Comparison of ENCODE assay signal across 23 cellular contexts in genomic region chr14:70943838-70944237, GRCh38. TPM values are rescaled to one million over a fixed set of nuclear protein-coding genes. Genes with fewer than 3 reads are reported as not detected.
DNase-seq lines count a peak whose midpoint lies in the region; ATAC-seq and TF ChIP-seq lines count a peak whose summit lies in the region.
"Had no signal": no experiment of that assay in that cellular context is flagged by ENCODE, and none has a peak within 500 bp of the region (broad histone marks: within the 10 kb centered on the region; RNA-seq: fewer than 3 reads in every experiment).

No MANE protein-coding gene starts in this region.

- no peak overlapping the region for H3K14ac ChIP-seq in trophoblast cell (ENCODE audit: low read length)

- H2AK5ac ChIP-seq in trophoblast cell (ENCODE audit: low read length): no peak overlapping the region

- no peak overlapping the region for H2BK5ac ChIP-seq in trophoblast cell (ENCODE audit: low read depth, low read length, poor library complexity)

- no peak overlapping the region for H3K27ac ChIP-seq in trophoblast cell (ENCODE audit: low read depth, low read length)
- H3K27ac ChIP-seq: gastrocnemius medialis, HL-60, left lung, psoas muscle, SK-N-MC, vagina had no signal

- H3K27ac Mint-ChIP-seq in activated CD4-positive, alpha-beta T cell treated with anti-CD3 and anti-CD28 coated beads, Interleukin-2, amount 10 ng/mL, durations not matched to agents 7 days and 5 days: peak overlapping the region; percentile 19
- peak overlapping the region; percentile 20 for H3K27ac Mint-ChIP-seq in activated naive CD8-positive, alpha-beta T cell treated with anti-CD3 and anti-CD28 coated beads, Interleukin-2, amount 10 ng/mL, durations not matched to agents 7 days and 5 days

- no peak overlapping the region for H4K91ac ChIP-seq in trophoblast cell (ENCODE audit: low read depth, low read length)

- H3K36me3 Mint-ChIP-seq in activated CD4-positive, alpha-beta T cell treated with anti-CD3 and anti-CD28 coated beads, Interleukin-2, amount 10 ng/mL, durations not matched to agents 7 days and 5 days (ENCODE audit: low read depth): peaks cover 87% of the 10 kb centered on the region
- H3K36me3 Mint-ChIP-seq in activated naive CD8-positive, alpha-beta T cell treated with anti-CD3 and anti-CD28 coated beads, Interleukin-2, amount 10 ng/mL, durations not matched to agents 7 days and 5 days: peaks cover 84% of the 10 kb centered on the region

- no peak overlapping the region for H2BK120ac ChIP-seq in trophoblast cell (ENCODE audit: insufficient read depth, low read length, poor library complexity)

- H4K8ac ChIP-seq in trophoblast cell (ENCODE audit: low read depth, low read length): no peak overlapping the region

- no peak overlapping the region for H3K4me2 ChIP-seq in trophoblast cell (ENCODE audit: low read length)

- H3K4ac ChIP-seq in trophoblast cell (ENCODE audit: low read depth, low read length): peak overlapping the region; percentile 1

- no peak overlapping the region for H3K4me3 ChIP-seq in NB4 (ENCODE audit: low read depth, low read length)
- no peak overlapping the region for H3K4me3 ChIP-seq in trophoblast cell (ENCODE audit: low read depth, low read length)
- H3K4me3 ChIP-seq in foreskin fibroblast (ENCODE audit: low read depth in 1 of 2, low read length in 2 of 2): no peak overlapping the region
- H3K4me3 ChIP-seq: gastrocnemius medialis, left lung, psoas muscle, SK-N-MC, vagina had no signal

- H3K27me3 Mint-ChIP-seq in activated CD4-positive, alpha-beta T cell treated with anti-CD3 and anti-CD28 coated beads, Interleukin-2, amount 10 ng/mL, durations not matched to agents 7 days and 5 days: no peaks in the 10 kb centered on the region
- no peaks in the 10 kb centered on the region for H3K27me3 Mint-ChIP-seq in activated naive CD8-positive, alpha-beta T cell treated with anti-CD3 and anti-CD28 coated beads, Interleukin-2, amount 10 ng/mL, durations not matched to agents 7 days and 5 days

- no peak for ATAC-seq in activated naive CD8-positive, alpha-beta T cell treated with anti-CD3 and anti-CD28 coated beads, Interleukin-2, amount 10 ng/mL, durations not matched to agents 7 days and 5 days (ENCODE audit: low read depth)
- ATAC-seq: gastrocnemius medialis, left lung, psoas muscle had no signal

- DNase-seq in activated CD4-positive, alpha-beta T cell treated with anti-CD3 and anti-CD28 coated beads, Interleukin-2, amount 10 ng/mL, durations not matched to agents 7 days and 5 days: no peak
- DNase-seq in activated CD4-positive, alpha-beta T cell treated with anti-CD3 and anti-CD28 coated beads, Interleukin-2, amount 50 U/mL, for 48 hours: no peak
- DNase-seq in NB4 (ENCODE audit: low read depth) (peak; percentile 19), trophoblast cell (no peak), foreskin fibroblast (no peak), GDM1 (lab: John Stamatoyannopoulos, UW) (no peak), NCI-H69 (lab: John Stamatoyannopoulos, UW) (no peak)
- DNase-seq in activated naive CD8-positive, alpha-beta T cell treated with anti-CD3 and anti-CD28 coated beads, Interleukin-2, amount 10 ng/mL, durations not matched to agents 7 days and 5 days: no peak
- DNase-seq: activated CD4-positive, alpha-beta T cell treated with anti-CD3 and anti-CD28 coated beads for 4 hours; DMS53; gastrocnemius medialis; hypothalamus; Karpas-422; left lung; NCI-H1436 treated with DMSO at 0.1 percent for 48 hours; NCI-H446 treated with DMSO at 0.1 percent for 48 hours; psoas muscle; stimulated activated CD4-positive, alpha-beta T cell treated with anti-CD3 and anti-CD28 coated beads, Interleukin-15, amount 100 ng/mL, for 24 hours; stimulated activated naive CD4-positive, alpha-beta T cell treated with Interleukin-2 at 50 U/mL for 16 hours had no signal

- H3K4me1 ChIP-seq in trophoblast cell (ENCODE audit: control insufficient read depth in 1 of 2, insufficient read depth in 2 of 2, low read length in 2 of 2): no peaks in the 10 kb centered on the region
- H3K4me1 ChIP-seq: gastrocnemius medialis, psoas muscle, vagina had no signal

- H3K9ac ChIP-seq in trophoblast cell (ENCODE audit: low read length): no peak overlapping the region

- POLR2A ChIA-PET in activated CD4-positive, alpha-beta T cell treated with anti-CD3 and anti-CD28 coated beads, Interleukin-2, amount 10 ng/mL, durations not matched to agents 7 days and 5 days (lab: Charles Lee): no interaction called here
- POLR2A ChIA-PET in activated naive CD8-positive, alpha-beta T cell treated with anti-CD3 and anti-CD28 coated beads, Interleukin-2, amount 10 ng/mL, durations not matched to agents 7 days and 5 days (lab: Charles Lee): interaction anchor here (1.0 kb wide), 1 partner anchor 37 kb away, joined by 4 read pairs; the partner anchor contains the start of gene PCNX1

- TF ChIP-seq CTCF in NB4 (IDR thresholded peaks at IDR 0.05; ENCODE audit: low read depth, low read length) (no peak), foreskin fibroblast (IDR thresholded peaks at IDR 0.05; ENCODE audit: low read depth, low read length) (no peak)

- no peaks in the 10 kb centered on the region for H3K79me1 ChIP-seq in trophoblast cell (ENCODE audit: low read length)

- no peak overlapping the region for H3K18ac ChIP-seq in trophoblast cell (ENCODE audit: low read length)

- TF ChIP-seq POLR2A in NB4 (IDR thresholded peaks at IDR 0.05; ENCODE audit: extremely low read depth, insufficient read length): no peak

- WGBS in trophoblast cell (ENCODE audit: extremely low coverage, insufficient coverage, insufficient read length): no CpG with 5 or more reads among the region's 1 CpG

- no peaks in the 10 kb centered on the region for H3K27me3 ChIP-seq in trophoblast cell (ENCODE audit: insufficient read depth, low read length)
- H3K27me3 ChIP-seq: gastrocnemius medialis, left lung, neutrophil, vagina had no signal

- no peak overlapping the region for H2AFZ ChIP-seq in trophoblast cell (ENCODE audit: insufficient read depth, low read length, poor library complexity)

- H3K23ac ChIP-seq in trophoblast cell (ENCODE audit: low read length): no peak overlapping the region

- H4K12ac ChIP-seq in trophoblast cell (ENCODE audit: low read depth, low read length): no peak overlapping the region

- peaks cover 43% of the 10 kb centered on the region for H3K4me1 Mint-ChIP-seq in activated CD4-positive, alpha-beta T cell treated with anti-CD3 and anti-CD28 coated beads, Interleukin-2, amount 10 ng/mL, durations not matched to agents 7 days and 5 days
- H3K4me1 Mint-ChIP-seq in activated naive CD8-positive, alpha-beta T cell treated with anti-CD3 and anti-CD28 coated beads, Interleukin-2, amount 10 ng/mL, durations not matched to agents 7 days and 5 days: peaks cover 37% of the 10 kb centered on the region

- H3K79me2 ChIP-seq in trophoblast cell (ENCODE audit: control insufficient read depth, insufficient read depth, low read length, poor library complexity): no peaks in the 10 kb centered on the region

- H3K36me3 ChIP-seq in trophoblast cell (ENCODE audit: control insufficient read depth in 1 of 2, insufficient read depth in 2 of 2, low read length in 2 of 2): peaks cover 18% of the 10 kb centered on the region in 2 experiments

- H3K9me3 Mint-ChIP-seq in activated CD4-positive, alpha-beta T cell treated with anti-CD3 and anti-CD28 coated beads, Interleukin-2, amount 10 ng/mL, durations not matched to agents 7 days and 5 days: peaks cover 62% of the 10 kb centered on the region
- peaks cover 46% of the 10 kb centered on the region for H3K9me3 Mint-ChIP-seq in activated naive CD8-positive, alpha-beta T cell treated with anti-CD3 and anti-CD28 coated beads, Interleukin-2, amount 10 ng/mL, durations not matched to agents 7 days and 5 days

- peaks cover 13% of the 10 kb centered on the region for H3K9me3 ChIP-seq in trophoblast cell (ENCODE audit: insufficient read depth, low read depth, low read length)
- H3K9me3 ChIP-seq: neutrophil, vagina had no signal

- no peak overlapping the region for H3K4me3 Mint-ChIP-seq in activated CD4-positive, alpha-beta T cell treated with anti-CD3 and anti-CD28 coated beads, Interleukin-2, amount 10 ng/mL, durations not matched to agents 7 days and 5 days
- no peak overlapping the region for H3K4me3 Mint-ChIP-seq in activated naive CD8-positive, alpha-beta T cell treated with anti-CD3 and anti-CD28 coated beads, Interleukin-2, amount 10 ng/mL, durations not matched to agents 7 days and 5 days

- no peak overlapping the region for H2BK12ac ChIP-seq in trophoblast cell (ENCODE audit: low read length)

- CTCF ChIA-PET in activated CD4-positive, alpha-beta T cell treated with anti-CD3 and anti-CD28 coated beads, Interleukin-2, amount 10 ng/mL, durations not matched to agents 7 days and 5 days (lab: Charles Lee): interaction anchor here (1.2 kb wide), 1 partner anchor 37 kb away, joined by 3 read pairs; no protein-coding TSS in a partner anchor

RNA-seq across cellular contexts. Expression of gene PCNX1, which starts 36.6 kb away (rescaled TPM):
- 10 to 100 TPM; 56.6 to 72.1 TPM for total RNA-seq in activated CD4-positive, alpha-beta T cell treated with anti-CD3 and anti-CD28 coated beads, Interleukin-2, amount 10 ng/mL, durations not matched to agents 7 days and 5 days
- 10 to 100 TPM; 80.0 to 93.0 TPM for total RNA-seq in activated naive CD8-positive, alpha-beta T cell treated with anti-CD3 and anti-CD28 coated beads, Interleukin-2, amount 10 ng/mL, durations not matched to agents 7 days and 5 days
- polyA plus RNA-seq in trophoblast cell (2013): 27.8 and 29.2 TPM in 2 replicates
